13 cellular contexts compared by ENCODE assay signal in the genomic region with DNA sequence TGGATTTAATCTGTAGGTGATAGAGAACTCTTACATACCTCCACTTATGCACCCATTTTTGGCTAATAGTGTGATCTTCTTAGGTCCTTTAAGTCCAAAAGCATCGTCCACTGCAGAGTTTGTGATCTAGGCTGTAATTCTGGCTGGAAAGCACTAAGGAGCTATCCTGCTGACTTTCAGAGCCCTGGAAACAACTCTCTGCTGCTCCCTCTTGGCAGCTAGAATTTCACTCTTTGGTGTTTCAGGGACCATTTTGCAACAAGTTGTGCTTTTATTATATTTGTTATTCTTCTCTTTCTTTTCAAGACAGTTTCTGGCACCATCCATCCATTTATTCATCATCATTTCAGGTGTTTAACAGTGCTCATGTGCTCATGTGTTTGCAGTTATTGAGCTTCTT.
DNase-seq lines count a peak whose midpoint lies in the region; ATAC-seq and TF ChIP-seq lines count a peak whose summit lies in the region.
"Had no signal": no experiment of that assay in that cellular context is flagged by ENCODE, and none has a peak within 500 bp of the region (broad histone marks: within the 10 kb centered on the region; RNA-seq: fewer than 3 reads in every experiment).

No MANE protein-coding gene starts in this region.

- H2BK15ac ChIP-seq in neuronal stem cell (ENCODE audit: low read length): no peak overlapping the region

- no peak overlapping the region for H4K91ac ChIP-seq in neuronal stem cell (ENCODE audit: low read depth, low read length, poor library complexity)

- POLR2A ChIA-PET in activated CD4-positive, alpha-beta T cell treated with anti-CD3 and anti-CD28 coated beads for 36 hours (lab: Charles Lee): no interaction called here

- H4K8ac ChIP-seq in neuronal stem cell (ENCODE audit: low read depth, low read length): no peak overlapping the region

- H3K4me3 ChIP-seq in neuronal stem cell (ENCODE audit: low read length in 2 of 2): no peak overlapping the region
- H3K4me3 ChIP-seq: thoracic aorta had no signal

- no peak overlapping the region for H3K27ac ChIP-seq in neuronal stem cell (replicated peaks; ENCODE audit: low read length)
- H3K27ac ChIP-seq: thoracic aorta had no signal

- no CpG with 5 or more reads among the region's 1 CpG for WGBS in neuronal stem cell (ENCODE audit: extremely low coverage in 2 of 2, insufficient read length in 2 of 2, insufficient replicate concordance in 1 of 2), 2 donors

- no peaks in the 10 kb centered on the region for H3K36me3 ChIP-seq in neuronal stem cell (replicated peaks in 1 of 2; ENCODE audit: control insufficient read depth in 2 of 2, insufficient read depth in 2 of 2, low read length in 2 of 2)
- H3K36me3 ChIP-seq: thoracic aorta had no signal

- no peaks in the 10 kb centered on the region for H3K4me1 Mint-ChIP-seq in endothelial cell (ENCODE audit: unreplicated experiment)
- H3K4me1 Mint-ChIP-seq in activated CD4-positive, alpha-beta T cell treated with anti-CD3 and anti-CD28 coated beads for 36 hours: no peaks in the 10 kb centered on the region

- CTCF ChIA-PET in activated CD4-positive, alpha-beta T cell treated with anti-CD3 and anti-CD28 coated beads for 36 hours (lab: Charles Lee): no interaction called here

- no peaks in the 10 kb centered on the region for H3K9me3 ChIP-seq in neuronal stem cell (replicated peaks in 1 of 2; ENCODE audit: control insufficient read depth in 2 of 2, insufficient read depth in 1 of 2, low read depth in 1 of 2, low read length in 2 of 2)
- H3K9me3 ChIP-seq: thoracic aorta had no signal

- H3K4me2 ChIP-seq in neuronal stem cell (ENCODE audit: insufficient read depth, low read length, poor library complexity, severe bottlenecking): no peak overlapping the region

- no peak overlapping the region for H3K4me3 Mint-ChIP-seq in endothelial cell (ENCODE audit: unreplicated experiment)
- H3K4me3 Mint-ChIP-seq in activated CD4-positive, alpha-beta T cell treated with anti-CD3 and anti-CD28 coated beads for 36 hours: no peak overlapping the region
- H3K4me3 Mint-ChIP-seq: activated naive CD8-positive, alpha-beta T cell had no signal

- H3K4ac ChIP-seq in neuronal stem cell (ENCODE audit: low read length): no peak overlapping the region

- H2AFZ ChIP-seq in neuronal stem cell (ENCODE audit: low read length): no peak overlapping the region

- no peak overlapping the region for H3K9ac ChIP-seq in neuronal stem cell (ENCODE audit: low read depth, low read length, poor library complexity)

- ATAC-seq in GM18520 (IDR thresholded peaks at IDR 0.05; ENCODE audit: unreplicated experiment): no peak
- no peak for ATAC-seq in activated CD4-positive, alpha-beta T cell treated with anti-CD3 and anti-CD28 coated beads for 36 hours

- no peaks in the 10 kb centered on the region for H3K36me3 Mint-ChIP-seq in endothelial cell (ENCODE audit: low read depth, unreplicated experiment)
- H3K36me3 Mint-ChIP-seq in activated CD4-positive, alpha-beta T cell treated with anti-CD3 and anti-CD28 coated beads for 36 hours (ENCODE audit: low read depth): no peaks in the 10 kb centered on the region
- H3K36me3 Mint-ChIP-seq: activated naive CD8-positive, alpha-beta T cell had no signal

- no peak overlapping the region for H3K27ac Mint-ChIP-seq in endothelial cell (ENCODE audit: unreplicated experiment)
- no peak overlapping the region for H3K27ac Mint-ChIP-seq in activated CD4-positive, alpha-beta T cell treated with anti-CD3 and anti-CD28 coated beads for 36 hours
- H3K27ac Mint-ChIP-seq: activated naive CD8-positive, alpha-beta T cell had no signal

- H3K4me1 ChIP-seq in neuronal stem cell (ENCODE audit: control insufficient read depth in 2 of 2, insufficient read depth in 1 of 2, low read depth in 1 of 2, low read length in 2 of 2): no peaks in the 10 kb centered on the region

- no peaks in the 10 kb centered on the region for H3K9me3 Mint-ChIP-seq in endothelial cell (ENCODE audit: unreplicated experiment)
- H3K9me3 Mint-ChIP-seq in activated CD4-positive, alpha-beta T cell treated with anti-CD3 and anti-CD28 coated beads for 36 hours (ENCODE audit: low read depth): peaks cover 1% of the 10 kb centered on the region

- no peak overlapping the region for H3K18ac ChIP-seq in neuronal stem cell (ENCODE audit: low read length)

- H3K27me3 ChIP-seq in neuronal stem cell (ENCODE audit: control insufficient read depth in 3 of 3, insufficient read depth in 3 of 3, low read depth in 1 of 3, low read length in 3 of 3): no peaks in the 10 kb centered on the region

- H2BK12ac ChIP-seq in neuronal stem cell (ENCODE audit: low read length): no peak overlapping the region

- no peak for TF ChIP-seq CTCF in endothelial cell (IDR thresholded peaks at IDR 0.05; ENCODE audit: unreplicated experiment)

- no peak overlapping the region for H3K23ac ChIP-seq in neuronal stem cell (ENCODE audit: low read depth, low read length, poor library complexity)

- H3K27me3 Mint-ChIP-seq in endothelial cell (ENCODE audit: unreplicated experiment): no peaks in the 10 kb centered on the region
- H3K27me3 Mint-ChIP-seq in activated CD4-positive, alpha-beta T cell treated with anti-CD3 and anti-CD28 coated beads for 36 hours: peaks cover under 1% of the 10 kb centered on the region
- H3K27me3 Mint-ChIP-seq: activated naive CD8-positive, alpha-beta T cell had no signal

- H2BK120ac ChIP-seq in neuronal stem cell (ENCODE audit: low read depth, low read length): no peak overlapping the region

- intact Hi-C loops in activated CD4-positive, alpha-beta T cell treated with anti-CD3 and anti-CD28 coated beads for 36 hours (cut with DNase I, micrococcal nuclease): no loop called here

- DNase-seq in DMS53 treated with DMSO at 0.1 percent for 48 hours (lab: John Stamatoyannopoulos, UW; ENCODE audit: unreplicated experiment): peak; percentile 1
- DNase-seq in MV-4-11 (lab: John Stamatoyannopoulos, UW): peak; percentile 52
- peak; percentile 7 for DNase-seq in endothelial cell (ENCODE audit: low spot score)
- DNase-seq in neuronal stem cell (ENCODE audit: low spot score): peak; percentile 1
- DNase-seq in activated CD4-positive, alpha-beta T cell treated with anti-CD3 and anti-CD28 coated beads for 36 hours: no peak
- DNase-seq in NCI-H446 treated with DMSO at 0.1 percent for 48 hours (lab: John Stamatoyannopoulos, UW): no peak
- no peak for DNase-seq in NCI-H345 treated with DMSO at 0.1 percent for 48 hours (lab: John Stamatoyannopoulos, UW; ENCODE audit: unreplicated experiment)
- DNase-seq: NCI-H1092 treated with DMSO at 0.1 percent for 48 hours, NCI-H510A treated with DMSO at 0.1 percent for 48 hours, Right ventricle myocardium superior had no signal

- no peak overlapping the region for H2BK5ac ChIP-seq in neuronal stem cell (ENCODE audit: low read length)

- no peak overlapping the region for H2AK5ac ChIP-seq in neuronal stem cell (ENCODE audit: low read depth, low read length)

- no peaks in the 10 kb centered on the region for H3K79me1 ChIP-seq in neuronal stem cell (ENCODE audit: low read depth, low read length)

- H3K14ac ChIP-seq in neuronal stem cell (ENCODE audit: low read length): no peak overlapping the region

Comparison
In these comparisons a context has a peak if more than half of its experiments do, and no peak if none do; other contexts are left out.
1. DNase-seq: peak in DMS53 treated with DMSO at 0.1 percent for 48 hours (single experiment), MV-4-11 (single experiment), endothelial cell (single experiment) and neuronal stem cell (single experiment); none in activated CD4-positive, alpha-beta T cell treated with anti-CD3 and anti-CD28 coated beads for 36 hours (single experiment), NCI-H446 treated with DMSO at 0.1 percent for 48 hours (single experiment) and NCI-H345 treated with DMSO at 0.1 percent for 48 hours (single experiment).